In genomic region chr6:71394001-71394432, GRCh38 we compare ENCODE assay signal across 9 cellular contexts.
DNase-seq lines count a peak whose midpoint lies in the region; ATAC-seq and TF ChIP-seq lines count a peak whose summit lies in the region.
"Had no signal": no experiment of that assay in that cellular context is flagged by ENCODE, and none has a peak within 500 bp of the region (broad histone marks: within the 10 kb centered on the region; RNA-seq: fewer than 3 reads in every experiment).

No MANE protein-coding gene starts in this region.

- no peak overlapping the region for H3K27ac Mint-ChIP-seq in CD4-positive, alpha-beta T cell
- H3K27ac Mint-ChIP-seq: naive thymus-derived CD8-positive, alpha-beta T cell had no signal

- TF ChIP-seq CTCF in cardiac fibroblast (IDR thresholded peaks at IDR 0.05; ENCODE audit: low read depth, low read length) (no peak), right lobe of liver (IDR thresholded peaks at IDR 0.05) (no peak)
- TF ChIP-seq CTCF in CD4-positive, alpha-beta T cell (IDR thresholded peaks at IDR 0.05), result no peak

- peak overlapping the region in 2 of 3 donors; percentile 3 to 39 for H3K27ac ChIP-seq in right lobe of liver
- no peak overlapping the region for H3K27ac ChIP-seq in CD4-positive, alpha-beta T cell (ENCODE audit: low read depth, low read length)

- H3K4me3 ChIP-seq in cardiac fibroblast (replicated peaks in 1 of 2; ENCODE audit: low read depth in 2 of 2, low read length in 2 of 2) (no peak overlapping the region), right lobe of liver (no peak overlapping the region)

- peaks cover 0 to 32% (median 14%) of the 10 kb centered on the region in 4 donors for H3K4me1 ChIP-seq in right lobe of liver

- no peaks in the 10 kb centered on the region for H3K4me1 Mint-ChIP-seq in CD4-positive, alpha-beta T cell (ENCODE audit: low read depth)
- H3K4me1 Mint-ChIP-seq: naive thymus-derived CD8-positive, alpha-beta T cell had no signal

- intact Hi-C loops in right lobe of liver (cut with DNase I), result no loop called here
- intact Hi-C loops in CD4-positive, alpha-beta T cell (cut with DNase I, micrococcal nuclease), result no loop called here

- no peaks in the 10 kb centered on the region for H3K9me3 Mint-ChIP-seq in CD4-positive, alpha-beta T cell
- H3K9me3 Mint-ChIP-seq: naive thymus-derived CD8-positive, alpha-beta T cell had no signal

- H3K4me3 Mint-ChIP-seq in CD4-positive, alpha-beta T cell, result no peak overlapping the region
- H3K4me3 Mint-ChIP-seq: naive thymus-derived CD8-positive, alpha-beta T cell had no signal

- 37% methylated on average over 1 of the region's 1 CpG for WGBS in right lobe of liver (ENCODE audit: insufficient coverage, low coverage, low lambda C conversion rate, missing lambda C conversion rate)

- peaks cover 0 to 7% (median 0%) of the 10 kb centered on the region in 4 donors for H3K36me3 ChIP-seq in right lobe of liver

- H3K9me3 ChIP-seq in right lobe of liver, result no peaks in the 10 kb centered on the region
- H3K9me3 ChIP-seq in CD4-positive, alpha-beta T cell (ENCODE audit: control insufficient read depth, low read length), result no peaks in the 10 kb centered on the region

- no peaks in the 10 kb centered on the region for H3K36me3 Mint-ChIP-seq in CD4-positive, alpha-beta T cell (ENCODE audit: low read depth)
- H3K36me3 Mint-ChIP-seq: naive thymus-derived CD8-positive, alpha-beta T cell had no signal

- DNase-seq in A172 (ENCODE audit: low spot score) (peak; percentile 60), NCI-H1930 (lab: John Stamatoyannopoulos, UW) (peak; percentile 57 to 59), cardiac fibroblast (ENCODE audit: low read depth in 2 of 2) (peak; percentile 72 to 82), right lobe of liver (no peak), GDM1 (lab: John Stamatoyannopoulos, UW) (no peak)
- DNase-seq in CD4-positive, alpha-beta T cell, result no peak
- no peak for DNase-seq in activated effector memory CD4-positive, alpha-beta T cell treated with Interleukin-2 at 50 U/mL for 16 hours
- DNase-seq: naive thymus-derived CD8-positive, alpha-beta T cell had no signal

- H3K27me3 Mint-ChIP-seq in CD4-positive, alpha-beta T cell, result peaks cover 16% of the 10 kb centered on the region

- POLR2A ChIA-PET in CD4-positive, alpha-beta T cell (lab: Charles Lee), result interaction anchor here (0.7 kb wide), 1 partner anchor 490 kb away, joined by 4 read pairs; no protein-coding TSS in a partner anchor

- CTCF ChIA-PET in CD4-positive, alpha-beta T cell (lab: Charles Lee), result no interaction called here

- H3K27me3 ChIP-seq in right lobe of liver, result no peaks in the 10 kb centered on the region
- H3K27me3 ChIP-seq in CD4-positive, alpha-beta T cell (ENCODE audit: control insufficient read depth, insufficient read depth, low read length), result no peaks in the 10 kb centered on the region

- peak; percentile 57 to 77 (median 68) for ATAC-seq in right lobe of liver
- no peak for ATAC-seq in CD4-positive, alpha-beta T cell (ENCODE audit: poor library complexity)
- ATAC-seq in esophagus mucosa, result no peak
- ATAC-seq: naive thymus-derived CD8-positive, alpha-beta T cell had no signal

- TF ChIP-seq POLR2A in right lobe of liver (IDR thresholded peaks at IDR 0.05), result no peak

Comparison
In these comparisons a context has a peak if more than half of its experiments do, and no peak if none do; other contexts are left out.
1. DNase-seq: peak in A172 (single experiment), NCI-H1930 (2 of 2) and cardiac fibroblast (2 of 2); none in right lobe of liver (0 of 3), GDM1 (single experiment), CD4-positive, alpha-beta T cell (0 of 10) and activated effector memory CD4-positive, alpha-beta T cell treated with Interleukin-2 at 50 U/mL for 16 hours (single experiment).
2. ATAC-seq: peak in right lobe of liver (4 of 4); none in CD4-positive, alpha-beta T cell (single experiment) and esophagus mucosa (single experiment).